ENCODE assay signal across 8 cellular contexts in the genomic region with DNA sequence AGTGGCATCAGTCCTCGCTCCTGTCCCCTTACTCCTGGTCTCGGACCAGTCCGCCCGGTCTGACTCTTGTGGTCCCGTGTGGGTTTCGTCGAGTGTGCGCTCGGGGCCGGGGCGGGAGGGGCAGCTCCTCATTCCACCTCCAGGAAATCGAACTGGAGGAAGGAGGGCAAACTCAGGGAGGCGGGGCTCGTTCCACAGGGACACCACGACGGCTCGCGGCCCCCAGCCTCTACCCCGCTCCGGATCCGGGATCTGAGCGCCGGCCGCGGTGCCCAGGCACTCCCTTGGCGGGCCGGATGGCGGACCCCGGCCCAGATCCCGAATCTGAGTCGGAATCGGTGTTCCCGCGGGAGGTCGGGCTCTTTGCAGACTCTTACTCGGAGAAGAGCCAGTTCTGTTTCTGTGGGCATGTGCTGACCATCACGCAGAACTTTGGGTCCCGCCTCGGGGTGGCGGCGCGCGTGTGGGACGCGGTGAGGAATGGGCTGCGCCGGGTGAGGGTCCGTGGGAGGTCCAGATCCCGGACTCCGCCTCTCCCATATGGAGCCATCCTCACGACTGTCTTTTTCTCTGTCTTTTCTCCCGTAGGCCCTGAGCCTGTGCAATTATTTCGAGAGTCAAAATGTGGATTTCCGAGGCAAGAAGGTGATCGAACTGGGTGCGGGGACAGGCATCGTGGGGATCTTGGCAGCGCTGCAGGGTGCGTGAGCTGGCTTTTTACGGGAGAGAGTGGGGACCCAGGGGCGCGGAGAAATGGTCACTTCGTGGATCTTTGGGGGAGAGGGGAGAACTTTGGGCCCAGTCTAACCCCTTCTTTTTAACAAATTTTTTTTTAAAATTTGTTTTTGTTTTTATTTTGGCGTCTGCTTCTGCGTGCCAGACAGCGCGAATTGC. TPM values are rescaled to one million over a fixed set of nuclear protein-coding genes. Genes with fewer than 3 reads are reported as not detected.
DNase-seq lines count a peak whose midpoint lies in the region; ATAC-seq and TF ChIP-seq lines count a peak whose summit lies in the region.

A gene (plus strand): TSS at position 186 of the 894 bp plus-strand sequence. CDS start 111 bp downstream, at position 297.

- peaks cover 7% of the 10 kb centered on the region for H3K36me3 Mint-ChIP-seq in activated naive CD8-positive, alpha-beta T cell treated with anti-CD3 and anti-CD28 coated beads, Interleukin-2, amount 10 ng/mL, durations not matched to agents 7 days and 5 days
- peaks cover 17% of the 10 kb centered on the region for H3K36me3 Mint-ChIP-seq in osteocyte (ENCODE audit: unreplicated experiment)

- H3K4me3 ChIP-seq in cardiac muscle cell: peak within 1 kb of the TSS; percentile 57

- no peaks in the 10 kb centered on the region for H3K9me3 Mint-ChIP-seq in activated naive CD8-positive, alpha-beta T cell treated with anti-CD3 and anti-CD28 coated beads, Interleukin-2, amount 10 ng/mL, durations not matched to agents 7 days and 5 days
- H3K9me3 Mint-ChIP-seq in osteocyte (ENCODE audit: unreplicated experiment): no peaks in the 10 kb centered on the region

- peaks cover 14% of the 10 kb centered on the region for H3K4me1 Mint-ChIP-seq in activated naive CD8-positive, alpha-beta T cell treated with anti-CD3 and anti-CD28 coated beads, Interleukin-2, amount 10 ng/mL, durations not matched to agents 7 days and 5 days
- peaks cover 21% of the 10 kb centered on the region for H3K4me1 Mint-ChIP-seq in osteocyte (ENCODE audit: unreplicated experiment)

- peaks cover 4% of the 10 kb centered on the region for H3K4me1 ChIP-seq in cardiac muscle cell (ENCODE audit: low read depth)

- H3K9me3 ChIP-seq in cardiac muscle cell (ENCODE audit: low read depth): no peaks in the 10 kb centered on the region

- no peak for TF ChIP-seq CTCF in cardiac muscle cell (IDR thresholded peaks at IDR 0.05; ENCODE audit: low read depth, low read length)
- no peak for TF ChIP-seq CTCF in osteocyte (IDR thresholded peaks at IDR 0.05)

- POLR2A ChIA-PET in activated naive CD8-positive, alpha-beta T cell treated with anti-CD3 and anti-CD28 coated beads, Interleukin-2, amount 10 ng/mL, durations not matched to agents 7 days and 5 days (lab: Charles Lee): interaction anchor here (0.9 to 1.9 kb wide), 6 partner anchors 9 to 73 kb away, joined by 3 to 29 read pairs (median 6); a partner anchor contains a TSS

- peak within 1 kb of the TSS; percentile 86 for H3K27ac ChIP-seq in cardiac muscle cell

- ATAC-seq in HG02642 (IDR thresholded peaks at IDR 0.05; ENCODE audit: poor library complexity, unreplicated experiment) (peak; percentile 39), GM18505 (IDR thresholded peaks at IDR 0.05; ENCODE audit: unreplicated experiment) (no peak)
- peak; percentile 38 for ATAC-seq in activated naive CD8-positive, alpha-beta T cell treated with anti-CD3 and anti-CD28 coated beads, Interleukin-2, amount 10 ng/mL, durations not matched to agents 7 days and 5 days (ENCODE audit: low read depth)

- peak within 1 kb of the TSS; percentile 96 for H3K27ac Mint-ChIP-seq in activated naive CD8-positive, alpha-beta T cell treated with anti-CD3 and anti-CD28 coated beads, Interleukin-2, amount 10 ng/mL, durations not matched to agents 7 days and 5 days
- H3K27ac Mint-ChIP-seq in osteocyte (ENCODE audit: unreplicated experiment): peak within 1 kb of the TSS; percentile 99

- no peaks in the 10 kb centered on the region for H3K36me3 ChIP-seq in cardiac muscle cell

- peaks cover 2% of the 10 kb centered on the region for H3K27me3 ChIP-seq in cardiac muscle cell

- peak within 1 kb of the TSS; percentile 96 for H3K4me3 Mint-ChIP-seq in activated naive CD8-positive, alpha-beta T cell treated with anti-CD3 and anti-CD28 coated beads, Interleukin-2, amount 10 ng/mL, durations not matched to agents 7 days and 5 days
- peak within 1 kb of the TSS; percentile 98 for H3K4me3 Mint-ChIP-seq in osteocyte (ENCODE audit: unreplicated experiment)

- peak; percentile 37 for DNase-seq in NK-92 treated with Interleukin-12 subunit alpha and Interleukin-12 subunit beta, amount 100 ng/mL, for 24 hours (lab: John Stamatoyannopoulos, UW)
- DNase-seq in NK-92 (lab: John Stamatoyannopoulos, UW; ENCODE audit: unreplicated experiment) (no peak), NCI-H2171 treated with DMSO at 0.1 percent for 48 hours (lab: John Stamatoyannopoulos, UW) (peak; percentile 70), cardiac muscle cell (ENCODE audit: low read depth in 1 of 2, low spot score in 1 of 2) (peak; percentile 54 to 57), osteocyte (ENCODE audit: extremely low spot score, unreplicated experiment) (no peak)
- DNase-seq in activated naive CD8-positive, alpha-beta T cell treated with anti-CD3 and anti-CD28 coated beads, Interleukin-2, amount 10 ng/mL, durations not matched to agents 7 days and 5 days: peak; percentile 60

- no peak for TF ChIP-seq POLR2A in GM18505 (IDR thresholded peaks at IDR 0.05; ENCODE audit: borderline replicate concordance, extremely low read depth, insufficient read depth, insufficient read length)

- no peaks in the 10 kb centered on the region for H3K27me3 Mint-ChIP-seq in activated naive CD8-positive, alpha-beta T cell treated with anti-CD3 and anti-CD28 coated beads, Interleukin-2, amount 10 ng/mL, durations not matched to agents 7 days and 5 days
- no peaks in the 10 kb centered on the region for H3K27me3 Mint-ChIP-seq in osteocyte (ENCODE audit: unreplicated experiment)

RNA-seq across cellular contexts. Expression of the gene that starts here (rescaled TPM):
- total RNA-seq in activated naive CD8-positive, alpha-beta T cell treated with anti-CD3 and anti-CD28 coated beads, Interleukin-2, amount 10 ng/mL, durations not matched to agents 7 days and 5 days: 1 to 10 TPM; 3.8 to 4.1 TPM
- total RNA-seq in cardiac muscle cell (2.2 and 4.8 TPM in 2 replicates), osteocyte (9.8 and 11.8 TPM in 2 replicates)
- polyA plus RNA-seq in cardiac muscle cell: 3.7 and 3.9 TPM in 2 replicates

Comparison
In these comparisons a context has a peak if more than half of its experiments do, and no peak if none do; other contexts are left out.
1. DNase-seq: peak in NK-92 treated with Interleukin-12 subunit alpha and Interleukin-12 subunit beta, amount 100 ng/mL, for 24 hours (single experiment), NCI-H2171 treated with DMSO at 0.1 percent for 48 hours (single experiment), activated naive CD8-positive, alpha-beta T cell treated with anti-CD3 and anti-CD28 coated beads, Interleukin-2, amount 10 ng/mL, durations not matched to agents 7 days and 5 days (single experiment) and cardiac muscle cell (2 of 2); none in NK-92 (single experiment) and osteocyte (single experiment).